ENCODE assay signal across 9 cellular contexts in genomic region chr15:74403981-74404563, GRCh38.
DNase-seq lines count a peak whose midpoint lies in the region; ATAC-seq and TF ChIP-seq lines count a peak whose summit lies in the region.
"Had no signal": no experiment of that assay in that cellular context is flagged by ENCODE, and none has a peak within 500 bp of the region (broad histone marks: within the 10 kb centered on the region; RNA-seq: fewer than 3 reads in every experiment).

No MANE protein-coding gene starts in this region.

- peaks cover 65% of the 10 kb centered on the region for H3K4me1 Mint-ChIP-seq in central memory CD8-positive, alpha-beta T cell

- peak overlapping the region; percentile 47 for H3K4me3 ChIP-seq in GM06990 (replicated peaks; ENCODE audit: low read depth, low read length)
- H3K4me3 ChIP-seq: stomach had no signal

- ATAC-seq in GM19397 (IDR thresholded peaks at IDR 0.05; ENCODE audit: unreplicated experiment), result peak; percentile 38
- ATAC-seq in central memory CD8-positive, alpha-beta T cell (replicated peaks; ENCODE audit: extremely low read depth, poor library complexity, severe bottlenecking), result no peak

- in situ Hi-C loops in KBM-7 (cut with MboI; ENCODE audit: low pct_unique_long_range_greater_than_20kb, low sequenced_read_pairs) (no loop called here), ACHN (cut with HindIII; ENCODE audit: low pct_ligation_motif_present, low pct_unique_long_range_greater_than_20kb, low sequenced_read_pairs) (no loop called here)

- H3K27ac Mint-ChIP-seq in central memory CD8-positive, alpha-beta T cell (ENCODE audit: low read depth), result peak overlapping the region; percentile 83

- H3K27me3 ChIP-seq in GM06990 (replicated peaks; ENCODE audit: control insufficient read depth, insufficient read depth, low read length), result no peaks in the 10 kb centered on the region

- H3K27me3 Mint-ChIP-seq in central memory CD8-positive, alpha-beta T cell, result no peaks in the 10 kb centered on the region

- no peaks in the 10 kb centered on the region for H3K9me3 Mint-ChIP-seq in central memory CD8-positive, alpha-beta T cell

- H3K36me3 Mint-ChIP-seq in central memory CD8-positive, alpha-beta T cell (ENCODE audit: insufficient read depth), result no peaks in the 10 kb centered on the region

- H3K4me3 Mint-ChIP-seq in central memory CD8-positive, alpha-beta T cell, result peak overlapping the region; percentile 63

- DNase-seq in GM06990 (ENCODE audit: extremely low read depth, insufficient read length) (peak; percentile 88), KBM-7 (peak; percentile 86), NCI-H1417 (lab: John Stamatoyannopoulos, UW) (no peak), NCI-H82 (lab: John Stamatoyannopoulos, UW) (no peak), NCI-H510A treated with DMSO at 0.1 percent for 48 hours (lab: John Stamatoyannopoulos, UW) (no peak), ACHN (no peak)
- DNase-seq in central memory CD8-positive, alpha-beta T cell (ENCODE audit: low spot score in 2 of 2), result no peak
- DNase-seq: stomach had no signal

- H3K36me3 ChIP-seq in GM06990 (ENCODE audit: control insufficient read depth, insufficient read depth, low read length), result peaks cover 3% of the 10 kb centered on the region
- H3K36me3 ChIP-seq: stomach had no signal

- TF ChIP-seq CTCF in GM06990 (IDR thresholded peaks at IDR 0.05; ENCODE audit: insufficient read depth, low read length, poor library complexity, severe bottlenecking), result no peak

Comparison
In these comparisons a context has a peak if more than half of its experiments do, and no peak if none do; other contexts are left out.
1. DNase-seq: peak in GM06990 (single experiment) and KBM-7 (single experiment); none in central memory CD8-positive, alpha-beta T cell (0 of 2), NCI-H1417 (0 of 3), NCI-H82 (single experiment), NCI-H510A treated with DMSO at 0.1 percent for 48 hours (single experiment) and ACHN (single experiment).